23 cellular contexts compared by ENCODE assay signal in the genomic region with DNA sequence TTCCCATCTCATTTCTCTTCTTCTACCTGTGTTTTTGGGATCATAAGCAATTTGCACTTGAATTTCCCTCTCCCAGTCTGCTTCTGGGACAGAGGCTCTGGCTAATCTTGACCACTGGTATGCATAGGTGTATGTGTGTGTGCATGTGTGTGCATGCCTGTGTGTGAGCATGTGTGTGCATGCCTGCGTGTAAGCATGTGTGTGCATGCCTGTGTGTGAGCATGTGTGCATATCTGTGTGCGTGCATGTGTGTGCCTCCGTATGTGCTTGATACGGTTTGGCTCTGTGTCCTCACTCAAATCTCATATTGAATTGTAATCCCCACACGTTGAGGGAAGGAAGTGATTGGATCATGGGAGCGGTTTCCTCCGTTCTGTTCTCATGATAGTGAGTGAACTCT.
"Had no signal": no experiment of that assay in that cellular context is flagged by ENCODE, and none has a peak within 500 bp of the region (broad histone marks: within the 10 kb centered on the region; RNA-seq: fewer than 3 reads in every experiment).

No MANE protein-coding gene starts in this region.

- H3K9ac ChIP-seq: KMS-11 had no signal

- H3K4me2 ChIP-seq: KMS-11 had no signal

- DNase-seq: Kasumi-1, MM.1S, NCI-H1092 treated with DMSO at 0.1 percent for 48 hours, NCI-H1436, NCI-H187, NCI-H2029, NCI-H2081 treated with DMSO at 0.1 percent for 48 hours, NCI-H2171, NCI-H226, NCI-H446, NCI-H510A, NCI-H524 treated with DMSO at 0.1 percent for 48 hours, NCI-H69, NCI-H774, Right ventricle myocardium superior, RPMI8226, SIG-M5 had no signal

- H3K27ac ChIP-seq: KMS-11, SJSA1, SK-N-MC had no signal

- H3K36me3 ChIP-seq: SJSA1 had no signal

- H3K4me1 ChIP-seq: SJSA1 had no signal

- H3K9me3 Mint-ChIP-seq: IgD-negative memory B cell had no signal

- H3K9me3 ChIP-seq: SJSA1 had no signal

- FAIRE-seq: K562, RCC 7860 had no signal

- H3K27ac Mint-ChIP-seq: IgD-negative memory B cell had no signal

- H3K4me3 ChIP-seq: K562, SJSA1, SK-N-MC had no signal

- H3K36me3 Mint-ChIP-seq: IgD-negative memory B cell had no signal

- H3K27me3 ChIP-seq: SJSA1 had no signal
